ENCODE assay signal across 13 cellular contexts in the genomic region with DNA sequence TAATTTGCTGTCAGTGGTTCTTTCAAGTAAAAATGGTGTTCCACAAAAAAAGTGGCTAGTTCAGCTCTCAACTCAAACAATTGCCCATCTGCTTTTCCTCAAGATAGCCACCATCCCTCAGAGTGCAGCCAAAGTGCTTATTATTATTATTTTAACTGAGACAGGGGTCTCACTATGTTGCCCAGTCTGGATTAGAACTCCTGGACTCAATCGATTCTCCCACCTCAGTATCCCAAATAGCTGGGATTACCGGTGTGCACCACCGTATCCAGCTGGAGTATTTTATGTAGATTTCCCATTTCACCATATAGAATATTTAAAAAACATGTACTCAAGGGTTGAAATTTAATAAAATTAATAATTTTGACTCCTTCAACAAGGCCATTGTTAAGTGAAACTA.
DNase-seq lines count a peak whose midpoint lies in the region; ATAC-seq, FAIRE-seq and TF ChIP-seq lines count a peak whose summit lies in the region.
"Had no signal": no experiment of that assay in that cellular context is flagged by ENCODE, and none has a peak within 500 bp of the region (broad histone marks: within the 10 kb centered on the region; RNA-seq: fewer than 3 reads in every experiment).

No MANE protein-coding gene starts in this region.

- H3K9me3 ChIP-seq in RWPE2 (ENCODE audit: severe bottlenecking) (no peaks in the 10 kb centered on the region), keratinocyte (ENCODE audit: control insufficient read depth, low read depth, low read length) (no peaks in the 10 kb centered on the region)
- H3K9me3 ChIP-seq: BE2C had no signal

- H3K36me3 ChIP-seq in RWPE2 (ENCODE audit: low read depth) (no peaks in the 10 kb centered on the region), keratinocyte (ENCODE audit: control insufficient read depth in 2 of 2, extremely low read depth in 1 of 2, insufficient read depth in 2 of 2, low read length in 2 of 2) (no peaks in the 10 kb centered on the region)
- H3K36me3 ChIP-seq: BE2C had no signal

- H3K27ac Mint-ChIP-seq in Calu3 (ENCODE audit: unreplicated experiment) (peak overlapping the region; percentile 70), type B pancreatic cell (no peak overlapping the region)
- H3K27ac Mint-ChIP-seq: CD4-positive, alpha-beta memory T cell had no signal

- no peak overlapping the region for H3K4me3 ChIP-seq in RWPE2 (ENCODE audit: severe bottlenecking)
- H3K4me3 ChIP-seq in keratinocyte (ENCODE audit: control insufficient read depth in 2 of 3, extremely low read depth in 1 of 3, insufficient read depth in 2 of 3, low read depth in 1 of 3, low read length in 3 of 3): no peak overlapping the region

- TF ChIP-seq CTCF in Calu3 (IDR thresholded peaks at IDR 0.05; ENCODE audit: unreplicated experiment): no peak
- no peak for TF ChIP-seq CTCF in RWPE2 (IDR thresholded peaks at IDR 0.05; ENCODE audit: poor library complexity, severe bottlenecking)
- no peak for TF ChIP-seq CTCF in keratinocyte (optimal IDR thresholded peaks at IDR 0.05 in 1 of 3, IDR thresholded peaks at IDR 0.05 in 1 of 3, conservative IDR thresholded peaks at IDR 0.05 in 1 of 3; ENCODE audit: extremely low read depth in 1 of 3, insufficient read depth in 2 of 3, low read length in 3 of 3)
- TF ChIP-seq CTCF in type B pancreatic cell (conservative IDR thresholded peaks at IDR 0.05): no peak

- peak overlapping the region; percentile 32 for H3K4me2 ChIP-seq in keratinocyte (ENCODE audit: control insufficient read depth, extremely low read depth, insufficient read depth, low read depth, low read length)

- H3K4me1 Mint-ChIP-seq in Calu3 (ENCODE audit: low read depth, unreplicated experiment): no peaks in the 10 kb centered on the region
- peaks cover 21% of the 10 kb centered on the region for H3K4me1 Mint-ChIP-seq in type B pancreatic cell (ENCODE audit: unreplicated experiment)
- H3K4me1 Mint-ChIP-seq: CD4-positive, alpha-beta memory T cell had no signal

- DNase-seq in Calu3 (no peak), RWPE2 (ENCODE audit: low spot score) (no peak), keratinocyte (ENCODE audit: low read depth, low spot score) (no peak), ecto neural progenitor cell (ENCODE audit: low spot score) (no peak), NCI-H1694 treated with DMSO at 0.1 percent for 48 hours (lab: John Stamatoyannopoulos, UW) (no peak), type B pancreatic cell (ENCODE audit: extremely low spot score, unreplicated experiment) (no peak)
- DNase-seq: BE2C; CD4-positive, alpha-beta memory T cell; GF-D8; Karpas-422 had no signal

- H3K9me3 Mint-ChIP-seq in Calu3 (ENCODE audit: low read depth, unreplicated experiment) (no peaks in the 10 kb centered on the region), type B pancreatic cell (no peaks in the 10 kb centered on the region)

- CTCF ChIA-PET in Calu3 (lab: Charles Lee): interaction anchor here (0.6 kb wide), 2 partner anchors 38 to 279 kb away, joined by 3 read pairs; no protein-coding TSS in a partner anchor

- H3K27me3 Mint-ChIP-seq in Calu3 (ENCODE audit: unreplicated experiment) (no peaks in the 10 kb centered on the region), type B pancreatic cell (no peaks in the 10 kb centered on the region)
- H3K27me3 Mint-ChIP-seq: CD4-positive, alpha-beta memory T cell had no signal

- no peak for FAIRE-seq in keratinocyte (lab: Jason Lieb, UNC)
- FAIRE-seq: GM19239 had no signal

- H3K4me1 ChIP-seq in RWPE2 (ENCODE audit: insufficient read depth, poor library complexity, severe bottlenecking): peaks cover 10% of the 10 kb centered on the region
- H3K4me1 ChIP-seq in keratinocyte (ENCODE audit: control insufficient read depth, extremely low read depth, insufficient read depth, low read length): peaks cover 9% of the 10 kb centered on the region
- H3K4me1 ChIP-seq: BE2C had no signal

- intact Hi-C loops in Calu3 (cut with micrococcal nuclease; ENCODE audit: unreplicated experiment): loop anchor here (5.0 kb wide), 1 partner anchor 91 kb away; no protein-coding TSS in a partner anchor

- no peaks in the 10 kb centered on the region for H4K20me1 ChIP-seq in keratinocyte (ENCODE audit: control insufficient read depth, extremely low read depth, insufficient read depth, low read length)

- no peak overlapping the region for H3K9ac ChIP-seq in keratinocyte (ENCODE audit: control insufficient read depth, extremely low read depth, insufficient read depth, low read length)

- dilution Hi-C loops in keratinocyte (cut with MboI; ENCODE audit: extremely low pct_ligation_motif_present, low sequenced_read_pairs): no loop called here

- no peaks in the 10 kb centered on the region for H3K9me1 ChIP-seq in keratinocyte (ENCODE audit: control insufficient read depth, extremely low read depth, insufficient read depth, low read length)

- H3K27ac ChIP-seq in RWPE2 (ENCODE audit: poor library complexity, severe bottlenecking) (peak overlapping the region; percentile 24), keratinocyte (ENCODE audit: control insufficient read depth, insufficient read depth, low read length) (peak overlapping the region; percentile 60)
- H3K27ac ChIP-seq: C4-2B had no signal

- no TSS peak for BruUV-seq in Calu3 (replicated peaks; lab: Mats Ljungman, UMichigan)

- H3K36me3 Mint-ChIP-seq in Calu3 (ENCODE audit: insufficient read depth, unreplicated experiment) (peaks cover 6% of the 10 kb centered on the region), type B pancreatic cell (no peaks in the 10 kb centered on the region)

- H2AFZ ChIP-seq in keratinocyte (ENCODE audit: control insufficient read depth, low read length): no peak overlapping the region

- H3K79me2 ChIP-seq in keratinocyte (ENCODE audit: control insufficient read depth, insufficient read depth, low read length): no peaks in the 10 kb centered on the region

- H3K27me3 ChIP-seq in RWPE2 (ENCODE audit: insufficient read depth, poor library complexity, severe bottlenecking): no peaks in the 10 kb centered on the region
- H3K27me3 ChIP-seq in keratinocyte (ENCODE audit: control insufficient read depth, extremely low read depth, insufficient read depth, low read length): peaks cover 9% of the 10 kb centered on the region
- H3K27me3 ChIP-seq: BE2C had no signal

- ATAC-seq in RWPE2 (ENCODE audit: low read depth): no peak
- ATAC-seq in HG02938 (IDR thresholded peaks at IDR 0.05; ENCODE audit: unreplicated experiment): no peak

- H3K4me3 Mint-ChIP-seq in Calu3 (ENCODE audit: low read depth, unreplicated experiment) (no peak overlapping the region), type B pancreatic cell (no peak overlapping the region)
- H3K4me3 Mint-ChIP-seq: CD4-positive, alpha-beta memory T cell had no signal
